11 cellular contexts compared by ENCODE assay signal in genomic region chr1:101174722-101175121, GRCh38.
A peak's percentile ranks its signal among the peaks of the same experiment; 100 is the strongest.
DNase-seq lines count a peak whose midpoint lies in the region; ATAC-seq and TF ChIP-seq lines count a peak whose summit lies in the region.
"Had no signal": no experiment of that assay in that cellular context is flagged by ENCODE, and none has a peak within 500 bp of the region (broad histone marks: within the 10 kb centered on the region; RNA-seq: fewer than 3 reads in every experiment).

No MANE protein-coding gene starts in this region.

- no peak overlapping the region for H3K4me3 ChIP-seq in AG10803 (ENCODE audit: low read length)
- no peak overlapping the region for H3K4me3 ChIP-seq in adipocyte (ENCODE audit: low read length)
- H3K4me3 ChIP-seq in lower lobe of right lung: no peak overlapping the region

- H3K9me3 ChIP-seq in adipocyte (ENCODE audit: control insufficient read depth, low read length): no peaks in the 10 kb centered on the region
- H3K9me3 ChIP-seq in lower lobe of right lung: no peaks in the 10 kb centered on the region

- H3K36me3 ChIP-seq in adipocyte (ENCODE audit: control insufficient read depth, insufficient read depth, low read length, severe bottlenecking) (no peaks in the 10 kb centered on the region), lower lobe of right lung (no peaks in the 10 kb centered on the region)

- no peak for ATAC-seq in lower lobe of right lung

- no peak overlapping the region for H3K9ac ChIP-seq in adipocyte (ENCODE audit: low read length)

- TF ChIP-seq CTCF in AG10803 (conservative IDR thresholded peaks at IDR 0.05; ENCODE audit: low read length) (no peak), lower lobe of right lung (IDR thresholded peaks at IDR 0.05) (no peak)

- intact Hi-C loops in lower lobe of right lung (cut with DNase I): no loop called here

- no peak overlapping the region for H3K27ac ChIP-seq in lower lobe of right lung

- H3K4me1 ChIP-seq in adipocyte (ENCODE audit: control insufficient read depth, insufficient read depth, low read length): peaks cover 10% of the 10 kb centered on the region
- H3K4me1 ChIP-seq in lower lobe of right lung: no peaks in the 10 kb centered on the region

- DNase-seq in AG10803 (ENCODE audit: low read depth) (peak; percentile 93), HS-27A (ENCODE audit: low read depth) (peak; percentile 97), adipocyte (ENCODE audit: low read depth) (peak; percentile 72), islet precursor cell (peak; percentile 90), NOMO-1 (lab: John Stamatoyannopoulos, UW; ENCODE audit: unreplicated experiment in 2 of 2) (no peak), lower lobe of right lung (no peak), nucleus accumbens (lab: John Stamatoyannopoulos, UW) (no peak)
- DNase-seq in activated CD8-positive, alpha-beta memory T cell treated with anti-CD3 and anti-CD28 coated beads, Interleukin-2, amount 50 U/mL, for 48 hours: no peak
- DNase-seq: activated naive CD4-positive, alpha-beta T cell treated with anti-CD3 and anti-CD28 coated beads, Interleukin-2, amount 10 ng/mL, durations not matched to agents 7 days and 5 days; Calu3; RPMI8226 had no signal

- H3K27me3 ChIP-seq in adipocyte (replicated peaks; ENCODE audit: control insufficient read depth, insufficient read depth, low read length) (no peaks in the 10 kb centered on the region), lower lobe of right lung (ENCODE audit: low read depth) (no peaks in the 10 kb centered on the region)

Comparison
In these comparisons a context has a peak if more than half of its experiments do, and no peak if none do; other contexts are left out.
1. DNase-seq: peak in AG10803 (single experiment), HS-27A (single experiment), adipocyte (single experiment) and islet precursor cell (single experiment); none in NOMO-1 (0 of 2), lower lobe of right lung (single experiment), nucleus accumbens (0 of 56) and activated CD8-positive, alpha-beta memory T cell treated with anti-CD3 and anti-CD28 coated beads, Interleukin-2, amount 50 U/mL, for 48 hours (single experiment).